In the genomic region with DNA sequence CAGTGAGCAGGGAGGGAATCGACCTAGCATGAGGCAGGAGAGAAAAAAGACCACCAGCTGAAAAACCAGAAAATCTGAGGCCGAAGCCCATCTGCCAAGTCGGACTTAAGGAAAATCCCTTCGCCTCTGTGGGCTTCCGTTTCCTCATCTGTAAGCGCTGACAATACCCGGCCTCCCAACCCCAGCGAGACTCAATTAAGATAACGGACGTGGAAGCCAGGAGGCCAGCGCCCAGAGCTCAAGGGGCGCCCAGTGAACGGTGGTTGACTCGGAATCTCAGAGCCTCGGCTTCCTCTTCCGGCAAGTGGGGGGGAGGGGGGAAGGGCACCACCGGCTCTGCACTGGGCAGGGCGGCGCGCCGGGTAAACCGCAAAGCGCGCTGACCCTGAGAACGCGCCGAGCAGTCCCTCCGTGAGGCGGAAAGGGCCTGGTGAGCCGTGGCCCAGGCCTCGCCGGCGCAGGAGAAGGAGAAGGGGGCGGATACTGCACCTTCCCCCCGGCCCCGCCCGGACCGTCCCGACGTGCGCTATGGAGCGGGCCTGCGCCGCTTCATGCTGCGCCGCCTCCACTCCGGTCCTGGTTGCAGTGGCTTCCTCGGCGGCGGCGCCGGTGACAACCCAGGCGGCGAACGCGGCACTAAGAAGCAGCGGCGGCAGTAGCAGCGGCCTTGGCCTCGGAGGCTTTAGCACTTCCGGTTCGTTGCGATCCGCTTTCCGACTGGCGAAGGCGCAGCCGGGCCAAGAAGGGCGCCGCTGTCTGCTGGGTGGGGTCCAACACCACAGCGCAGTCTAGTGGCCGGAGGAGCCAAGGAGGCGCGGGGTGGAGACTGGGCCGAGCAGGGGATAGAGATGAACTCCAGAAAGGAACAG, we compare ENCODE assay signal across 8 cellular contexts. TPM values are rescaled to one million over a fixed set of nuclear protein-coding genes. Genes with fewer than 3 reads are reported as not detected.
A peak's percentile ranks its signal among the peaks of the same experiment; 100 is the strongest.
DNase-seq lines count a peak whose midpoint lies in the region; ATAC-seq and TF ChIP-seq lines count a peak whose summit lies in the region.

A gene (minus strand): TSS at position 693 of the 869 bp plus-strand sequence. CDS start 5,136 bp downstream, outside the sequence.

- H3K36me3 Mint-ChIP-seq in immature natural killer cell: peaks cover 3 to 5% (median 5%) of the 10 kb centered on the region in 3 donors

- TF ChIP-seq CTCF in AG04450 (IDR thresholded peaks at IDR 0.05; ENCODE audit: low read depth, low read length) (peak; percentile 96), WI38 (IDR thresholded peaks at IDR 0.05; ENCODE audit: low read depth, low read length) (peak; percentile 95), cardiac fibroblast (IDR thresholded peaks at IDR 0.05; ENCODE audit: low read depth, low read length) (peak; percentile 97), spleen (IDR thresholded peaks at IDR 0.05 in 8 of 11, conservative IDR thresholded peaks at IDR 0.05 in 3 of 11) (peak; percentile 66 to 96 (median 90))

- H3K27ac Mint-ChIP-seq in immature natural killer cell: peak within 1 kb of the TSS; percentile 97 to 100 (median 100)

- peaks cover 0 to 26% (median 8%) of the 10 kb centered on the region in 6 donors for H3K36me3 ChIP-seq in spleen

- peaks cover 0 to 27% (median 13%) of the 10 kb centered on the region in 3 donors for H3K27me3 Mint-ChIP-seq in immature natural killer cell (ENCODE audit: low read depth in 3 of 3)

- H3K27ac ChIP-seq in AG04450 (ENCODE audit: low read depth, low read length): peak within 1 kb of the TSS; percentile 68
- peak within 1 kb of the TSS; percentile 86 to 99 (median 97) for H3K27ac ChIP-seq in spleen

- H3K4me3 ChIP-seq in AG04450 (ENCODE audit: low read depth, low read length) (peak within 1 kb of the TSS; percentile 89), WI38 (ENCODE audit: low read depth, low read length) (peak within 1 kb of the TSS; percentile 98), cardiac fibroblast (replicated peaks in 1 of 2; ENCODE audit: low read depth in 2 of 2, low read length in 2 of 2) (peak within 1 kb of the TSS; percentile 93 to 100), spleen (peak within 1 kb of the TSS; percentile 95 to 100 (median 100))

- TF ChIP-seq POLR2A in spleen (IDR thresholded peaks at IDR 0.05): peak in 1 of 3 donors; percentile 39

- no peaks in the 10 kb centered on the region for H3K27me3 ChIP-seq in AG04450 (ENCODE audit: control insufficient read depth, insufficient read depth, low read length)
- H3K27me3 ChIP-seq in spleen (replicated peaks in 1 of 7): no peaks in the 10 kb centered on the region

- H3K4me1 ChIP-seq in spleen: peaks cover 26 to 53% (median 49%) of the 10 kb centered on the region in 6 donors

- H3K9me3 ChIP-seq in AG04450 (ENCODE audit: control insufficient read depth, insufficient read depth, low read length) (peaks cover 2% of the 10 kb centered on the region; the same call in 1 of the 2 replicates), spleen (peaks cover 0 to 4% (median 0%) of the 10 kb centered on the region in 8 donors)

- ATAC-seq in GM18870 (IDR thresholded peaks at IDR 0.05; ENCODE audit: unreplicated experiment) (peak; percentile 78), HG03139 (IDR thresholded peaks at IDR 0.05; ENCODE audit: unreplicated experiment) (peak; percentile 79)

- H3K4me3 Mint-ChIP-seq in immature natural killer cell: peak within 1 kb of the TSS; percentile 90 to 100 (median 99)

- POLR2A ChIA-PET in AG04450 (lab: Yijun Ruan, JAX): interaction anchor here (0.6 to 1.6 kb wide), 21 partner anchors 14 to 787 kb away, joined by 3 to 15 read pairs (median 4); a partner anchor contains a TSS

- no peaks in the 10 kb centered on the region for H3K9me3 Mint-ChIP-seq in immature natural killer cell

- WGBS in spleen, 5 donors: 0 to 1% (median 0%) methylated on average over 42 to 75 of the region's 75 CpGs

- DNase-seq in AG04450 (ENCODE audit: low read depth, low spot score) (peak; percentile 81), NCI-H2227 (lab: John Stamatoyannopoulos, UW; ENCODE audit: unreplicated experiment) (peak; percentile 92), cardiac fibroblast (ENCODE audit: low read depth in 2 of 2) (peak; percentile 95 to 96), immature natural killer cell (peak; percentile 91 to 92 (median 92)), spleen (peak; percentile 99)

- CTCF ChIA-PET in AG04450 (lab: Charles Lee): interaction anchor here (0.5 to 1.1 kb wide), 10 partner anchors 12 to 1348 kb away, joined by 3 to 7 read pairs (median 4); a partner anchor contains a TSS

- peaks cover 54 to 68% of the 10 kb centered on the region in 2 donors for H3K4me1 Mint-ChIP-seq in immature natural killer cell

- intact Hi-C loops in spleen (cut with DNase I; ENCODE audit: low total_unique reads): no loop called here

RNA-seq across cellular contexts. Expression of the gene that starts here (rescaled TPM):
- polyA plus RNA-seq in AG04450 (2011; rRNA removed): 24.1 and 29.9 TPM in 2 replicates
- polyA minus RNA-seq in AG04450 (2011; rRNA and poly(A)+ RNA removed): 21.0 and 40.6 TPM in 2 replicates
- 100 to 1,000 TPM in 1 of 3 donors, 10 to 100 TPM in 2; 33.1 to 103 (median 52.0) TPM for polyA plus RNA-seq in immature natural killer cell
- total RNA-seq in spleen: 10 to 100 TPM; 40.1 to 74.6 (median 55.9) TPM
- polyA plus RNA-seq in spleen: 10 to 100 TPM in 1 of 3 donors, 1 to 10 TPM in 2; 6.0 to 12.8 (median 6.8) TPM

Comparison
In these comparisons a context has a peak if more than half of its experiments do, and no peak if none do; other contexts are left out.
1. Peak in every context shown above with its lines: DNase-seq, ATAC-seq, H3K4me3 ChIP-seq and H3K27ac ChIP-seq.